Comparison of ENCODE assay signal across 20 cellular contexts in the genomic region with DNA sequence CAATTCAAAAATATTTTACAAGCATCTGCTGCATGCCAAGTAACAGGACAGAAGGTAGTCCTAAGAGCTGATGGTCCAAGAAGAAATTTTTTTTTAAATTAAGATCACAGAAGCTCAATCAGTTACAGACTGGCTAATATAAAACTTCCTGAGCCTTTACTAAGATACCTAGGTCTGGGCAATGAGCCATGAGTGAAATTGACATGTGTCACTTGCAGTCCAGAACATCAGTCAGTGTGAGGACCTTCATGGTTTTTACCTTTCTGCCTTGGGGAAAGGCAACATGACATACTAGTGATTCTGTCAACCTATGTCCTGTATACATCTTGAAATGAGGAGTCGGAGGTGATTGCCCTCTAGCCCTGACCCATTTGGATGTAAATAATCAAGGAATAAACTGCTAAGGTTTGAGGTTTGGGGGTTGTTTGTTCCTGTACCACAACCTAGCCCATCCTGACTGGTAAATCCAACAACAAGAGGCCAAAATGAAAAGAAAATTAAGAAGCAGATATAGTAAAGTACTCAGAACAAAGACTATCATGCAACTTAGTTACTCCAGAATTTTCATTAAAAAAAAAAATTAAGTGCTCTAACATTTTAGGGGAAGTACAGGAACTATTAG.
"Had no signal": no experiment of that assay in that cellular context is flagged by ENCODE, and none has a peak within 500 bp of the region (broad histone marks: within the 10 kb centered on the region; RNA-seq: fewer than 3 reads in every experiment).

No MANE protein-coding gene starts in this region.

- H3K4me2 ChIP-seq: smooth muscle cell had no signal

- H3K27me3 ChIP-seq: body of pancreas, heart left ventricle, transverse colon had no signal

- ATAC-seq: activated CD8-positive, alpha-beta T cell treated with anti-CD3 and anti-CD28 coated beads, Interleukin-2, amount 10 ng/mL, durations not matched to agents 7 days and 5 days; body of pancreas; heart left ventricle; left ventricle myocardium superior; sciatic nerve; stimulated activated naive B cell treated with anti-CD40 and anti-IgM and Interleukin-4, amounts not matched to agents 10 μg/mL and 1 μg/mL and 100 μg/mL, for 72 hours had no signal

- FAIRE-seq: endometrium, urothelium cell line had no signal

- H3K27ac ChIP-seq: heart left ventricle, transverse colon, WERI-Rb-1 had no signal

- H3K36me3 ChIP-seq: WERI-Rb-1 had no signal

- H3K4me3 ChIP-seq: body of pancreas, heart left ventricle, smooth muscle cell, transverse colon had no signal

- H3K9me3 ChIP-seq: body of pancreas, heart left ventricle, transverse colon had no signal

- DNase-seq: activated CD4-positive, alpha-beta T cell treated with anti-CD3 and anti-CD28 coated beads, Interleukin-2, amount 10 ng/mL, durations not matched to agents 7 days and 5 days; activated CD4-positive, CD25-positive, alpha-beta regulatory T cell treated with anti-CD3 and anti-CD28 coated beads, Interleukin-2, amount 50 U/mL, for 72 hours; activated CD8-positive, alpha-beta T cell treated with anti-CD3 and anti-CD28 coated beads, Interleukin-2, amount 10 ng/mL, durations not matched to agents 7 days and 5 days; activated gamma-delta T cell treated with Interleukin-2 at 50 U/mL for 16 hours; anterior cingulate cortex; body of pancreas; effector CD4-positive, alpha-beta T cell; heart left ventricle; islet precursor cell; left ventricle myocardium superior; nucleus accumbens; stimulated activated CD4-positive, alpha-beta T cell treated with anti-CD3 and anti-CD28 coated beads, Interleukin-2, amount 100 ng/mL, for 48 hours; stimulated activated CD8-positive, alpha-beta memory T cell treated with anti-CD3 and anti-CD28 coated beads, Interleukin-4, amount 100 ng/mL, for 48 hours; stimulated activated naive B cell treated with anti-CD40 and anti-IgM and Interleukin-4, amounts not matched to agents 10 μg/mL and 1 μg/mL and 100 μg/mL, for 72 hours; transverse colon; WERI-Rb-1 had no signal
